ENCODE assay signal across 40 cellular contexts in genomic region chr4:77217526-77217925, GRCh38.
"Had no signal": no experiment of that assay in that cellular context is flagged by ENCODE, and none has a peak within 500 bp of the region (broad histone marks: within the 10 kb centered on the region; RNA-seq: fewer than 3 reads in every experiment).

No MANE protein-coding gene starts in this region.

- H3K27me3 ChIP-seq: adrenal gland, ascending aorta, body of pancreas, breast epithelium had no signal

- H3K9me3 ChIP-seq: adrenal gland, ascending aorta, body of pancreas, breast epithelium had no signal

- H3K9me3 Mint-ChIP-seq: activated naive CD4-positive, alpha-beta T cell treated with anti-CD3 and anti-CD28 coated beads for 36 hours; activated naive CD4-positive, alpha-beta T cell treated with anti-CD3 and anti-CD28 coated beads, Interleukin-2, amount 10 ng/mL, durations not matched to agents 7 days and 5 days; activated naive CD4-positive, alpha-beta T cell treated with anti-CD3 and anti-CD28 coated beads, Interleukin-2, amount 50 U/mL, for 24 hours; activated naive CD4-positive, alpha-beta T cell treated with anti-CD3 and anti-CD28 coated beads, Interleukin-2, amount 50 U/mL, for 72 hours; activated naive CD8-positive, alpha-beta T cell treated with anti-CD3 and anti-CD28 coated beads for 36 hours; activated naive CD8-positive, alpha-beta T cell treated with anti-CD3 and anti-CD28 coated beads, Interleukin-2, amount 10 ng/mL, durations not matched to agents 7 days and 5 days; activated naive CD8-positive, alpha-beta T cell treated with anti-CD3 and anti-CD28 coated beads, Interleukin-2, amount 50 U/mL, for 24 hours; activated T-cell treated with anti-CD3 and anti-CD28 coated beads, Interleukin-2, amount 50 U/mL, for 24 hours; activated T-cell treated with anti-CD3 and anti-CD28 coated beads, Interleukin-2, amount 50 U/mL, for 4 hours; activated T-cell treated with anti-CD3 and anti-CD28 coated beads, Interleukin-2, amount 50 U/mL, for 72 hours; activated T-helper 1 cell treated with anti-CD3 and anti-CD28 coated beads, Interleukin-12 subunit alpha, Interleukin-12 subunit beta, Interleukin-2, Interleukin-4 antibody, amounts not matched to agents 30 ng/mL and 10 ng/mL and 1 ng/mL, durations not matched to agents 14 hours and 24 hours and 36 hours; activated T-helper 17 cell treated with anti-CD3 and anti-CD28 coated beads, Interleukin-2, amount 50 U/mL, for 72 hours; activated T-helper 2 cell treated with anti-CD3 and anti-CD28 coated beads, Interferon-gamma antibody, Interleukin-2, Interleukin-4, amounts not matched to agents 10 μg/mL and 5 μg/mL and 100 μg/mL, durations not matched to agents 14 hours and 24 hours and 36 hours; brain; central memory CD8-positive, alpha-beta T cell had no signal

- H3K4me1 Mint-ChIP-seq: activated naive CD4-positive, alpha-beta T cell treated with anti-CD3 and anti-CD28 coated beads, Interleukin-2, amount 10 ng/mL, durations not matched to agents 7 days and 5 days; activated naive CD4-positive, alpha-beta T cell treated with anti-CD3 and anti-CD28 coated beads, Interleukin-2, amount 50 U/mL, for 24 hours; activated naive CD8-positive, alpha-beta T cell treated with anti-CD3 and anti-CD28 coated beads for 36 hours; activated naive CD8-positive, alpha-beta T cell treated with anti-CD3 and anti-CD28 coated beads, Interleukin-2, amount 10 ng/mL, durations not matched to agents 7 days and 5 days; activated naive CD8-positive, alpha-beta T cell treated with anti-CD3 and anti-CD28 coated beads, Interleukin-2, amount 50 U/mL, for 24 hours; activated T-helper 17 cell treated with anti-CD3 and anti-CD28 coated beads, Interleukin-2, amount 50 U/mL, for 72 hours; brain; central memory CD8-positive, alpha-beta T cell had no signal

- H3K4me3 ChIP-seq: adrenal gland, ascending aorta, body of pancreas, breast epithelium, cardiac muscle cell had no signal

- H3K27ac Mint-ChIP-seq: activated naive CD4-positive, alpha-beta T cell treated with anti-CD3 and anti-CD28 coated beads for 36 hours; activated naive CD4-positive, alpha-beta T cell treated with anti-CD3 and anti-CD28 coated beads, Interleukin-2, amount 10 ng/mL, durations not matched to agents 7 days and 5 days; activated naive CD4-positive, alpha-beta T cell treated with anti-CD3 and anti-CD28 coated beads, Interleukin-2, amount 50 U/mL, for 24 hours; activated naive CD4-positive, alpha-beta T cell treated with anti-CD3 and anti-CD28 coated beads, Interleukin-2, amount 50 U/mL, for 72 hours; activated naive CD8-positive, alpha-beta T cell; activated naive CD8-positive, alpha-beta T cell treated with anti-CD3 and anti-CD28 coated beads for 36 hours; activated naive CD8-positive, alpha-beta T cell treated with anti-CD3 and anti-CD28 coated beads, Interleukin-2, amount 10 ng/mL, durations not matched to agents 7 days and 5 days; activated naive CD8-positive, alpha-beta T cell treated with anti-CD3 and anti-CD28 coated beads, Interleukin-2, amount 50 U/mL, for 24 hours; activated T-cell treated with anti-CD3 and anti-CD28 coated beads, Interleukin-2, amount 50 U/mL, for 24 hours; activated T-cell treated with anti-CD3 and anti-CD28 coated beads, Interleukin-2, amount 50 U/mL, for 72 hours; activated T-helper 1 cell treated with anti-CD3 and anti-CD28 coated beads, Interleukin-12 subunit alpha, Interleukin-12 subunit beta, Interleukin-2, Interleukin-4 antibody, amounts not matched to agents 30 ng/mL and 10 ng/mL and 1 ng/mL, durations not matched to agents 14 hours and 24 hours and 36 hours; activated T-helper 17 cell treated with anti-CD3 and anti-CD28 coated beads, Interleukin-2, amount 50 U/mL, for 72 hours; activated T-helper 2 cell treated with anti-CD3 and anti-CD28 coated beads, Interferon-gamma antibody, Interleukin-2, Interleukin-4, amounts not matched to agents 10 μg/mL and 5 μg/mL and 100 μg/mL, durations not matched to agents 14 hours and 24 hours and 36 hours; brain had no signal

- H3K4me1 ChIP-seq: adrenal gland, body of pancreas, breast epithelium had no signal

- H3K36me3 Mint-ChIP-seq: activated naive CD4-positive, alpha-beta T cell treated with anti-CD3 and anti-CD28 coated beads, Interleukin-2, amount 10 ng/mL, durations not matched to agents 7 days and 5 days; activated naive CD4-positive, alpha-beta T cell treated with anti-CD3 and anti-CD28 coated beads, Interleukin-2, amount 50 U/mL, for 24 hours; activated naive CD4-positive, alpha-beta T cell treated with anti-CD3 and anti-CD28 coated beads, Interleukin-2, amount 50 U/mL, for 72 hours; activated naive CD8-positive, alpha-beta T cell; activated naive CD8-positive, alpha-beta T cell treated with anti-CD3 and anti-CD28 coated beads for 36 hours; activated naive CD8-positive, alpha-beta T cell treated with anti-CD3 and anti-CD28 coated beads, Interleukin-2, amount 10 ng/mL, durations not matched to agents 7 days and 5 days; brain had no signal

- DNase-seq: activated effector memory CD4-positive, alpha-beta T cell treated with anti-CD3 and anti-CD28 coated beads, Interleukin-2, amount 50 U/mL, for 16 hours; activated effector memory CD4-positive, alpha-beta T cell treated with Interleukin-2 at 50 U/mL for 16 hours; activated gamma-delta T cell; activated gamma-delta T cell treated with Interleukin-2 at 50 U/mL for 16 hours; activated naive CD4-positive, alpha-beta T cell; activated naive CD4-positive, alpha-beta T cell treated with anti-CD3 and anti-CD28 coated beads for 36 hours; activated naive CD4-positive, alpha-beta T cell treated with anti-CD3 and anti-CD28 coated beads, Interleukin-2, amount 10 ng/mL, durations not matched to agents 7 days and 5 days; activated naive CD4-positive, alpha-beta T cell treated with anti-CD3 and anti-CD28 coated beads, Interleukin-2, amount 50 U/mL, for 16 hours; activated naive CD4-positive, alpha-beta T cell treated with Interleukin-2 at 50 U/mL for 16 hours; activated naive CD8-positive, alpha-beta T cell treated with anti-CD3 and anti-CD28 coated beads for 36 hours; activated naive CD8-positive, alpha-beta T cell treated with anti-CD3 and anti-CD28 coated beads, Interleukin-2, amount 10 ng/mL, durations not matched to agents 7 days and 5 days; activated naive CD8-positive, alpha-beta T cell treated with anti-CD3 and anti-CD28 coated beads, Interleukin-2, amount 50 U/mL, for 24 hours; activated T-cell treated with anti-CD3 and anti-CD28 coated beads for 4 hours; activated T-cell treated with anti-CD3 and anti-CD28 coated beads, Interleukin-2, amount 50 U/mL, for 1 hour; activated T-cell treated with anti-CD3 and anti-CD28 coated beads, Interleukin-2, amount 50 U/mL, for 24 hours; activated T-cell treated with anti-CD3 and anti-CD28 coated beads, Interleukin-2, amount 50 U/mL, for 4 hours; activated T-cell treated with anti-CD3 and anti-CD28 coated beads, Interleukin-2, amount 50 U/mL, for 48 hours; activated T-cell treated with anti-CD3 and anti-CD28 coated beads, Interleukin-2, amount 50 U/mL, for 72 hours; adrenal gland; amniotic stem cell; amygdala; anterior cingulate cortex; aorta; body of pancreas; brain microvascular endothelial cell; caudate nucleus; central memory CD4-positive, alpha-beta T cell; cerebellar nuclear complex had no signal

- H3K36me3 ChIP-seq: adrenal gland, ascending aorta, brain microvascular endothelial cell, breast epithelium, cardiac muscle cell had no signal

- H3K4me3 Mint-ChIP-seq: activated naive CD4-positive, alpha-beta T cell treated with anti-CD3 and anti-CD28 coated beads for 36 hours; activated naive CD4-positive, alpha-beta T cell treated with anti-CD3 and anti-CD28 coated beads, Interleukin-2, amount 10 ng/mL, durations not matched to agents 7 days and 5 days; activated naive CD4-positive, alpha-beta T cell treated with anti-CD3 and anti-CD28 coated beads, Interleukin-2, amount 50 U/mL, for 24 hours; activated naive CD8-positive, alpha-beta T cell; activated naive CD8-positive, alpha-beta T cell treated with anti-CD3 and anti-CD28 coated beads for 36 hours; activated naive CD8-positive, alpha-beta T cell treated with anti-CD3 and anti-CD28 coated beads, Interleukin-2, amount 10 ng/mL, durations not matched to agents 7 days and 5 days; activated naive CD8-positive, alpha-beta T cell treated with anti-CD3 and anti-CD28 coated beads, Interleukin-2, amount 50 U/mL, for 24 hours; activated T-cell treated with anti-CD3 and anti-CD28 coated beads, Interleukin-2, amount 50 U/mL, for 24 hours; activated T-cell treated with anti-CD3 and anti-CD28 coated beads, Interleukin-2, amount 50 U/mL, for 4 hours; activated T-cell treated with anti-CD3 and anti-CD28 coated beads, Interleukin-2, amount 50 U/mL, for 72 hours; activated T-helper 1 cell treated with anti-CD3 and anti-CD28 coated beads, Interleukin-12 subunit alpha, Interleukin-12 subunit beta, Interleukin-2, Interleukin-4 antibody, amounts not matched to agents 30 ng/mL and 10 ng/mL and 1 ng/mL, durations not matched to agents 14 hours and 24 hours and 36 hours; activated T-helper 17 cell treated with anti-CD3 and anti-CD28 coated beads, Interleukin-2, amount 50 U/mL, for 72 hours; brain; central memory CD8-positive, alpha-beta T cell had no signal

- H3K27ac ChIP-seq: adrenal gland, ascending aorta, body of pancreas, brain microvascular endothelial cell, breast epithelium, cardiac muscle cell had no signal

- H3K27me3 Mint-ChIP-seq: activated naive CD4-positive, alpha-beta T cell treated with anti-CD3 and anti-CD28 coated beads, Interleukin-2, amount 50 U/mL, for 24 hours; activated naive CD8-positive, alpha-beta T cell; activated naive CD8-positive, alpha-beta T cell treated with anti-CD3 and anti-CD28 coated beads for 36 hours; activated naive CD8-positive, alpha-beta T cell treated with anti-CD3 and anti-CD28 coated beads, Interleukin-2, amount 50 U/mL, for 24 hours had no signal

- ATAC-seq: activated naive CD4-positive, alpha-beta T cell treated with anti-CD3 and anti-CD28 coated beads, Interleukin-2, amount 50 U/mL, for 72 hours; activated naive CD8-positive, alpha-beta T cell treated with anti-CD3 and anti-CD28 coated beads, Interleukin-2, amount 50 U/mL, for 24 hours; activated T-cell treated with anti-CD3 and anti-CD28 coated beads, Interleukin-2, amount 50 U/mL, for 4 hours; activated T-cell treated with anti-CD3 and anti-CD28 coated beads, Interleukin-2, amount 50 U/mL, for 72 hours; activated T-helper 17 cell treated with anti-CD3 and anti-CD28 coated beads, Interleukin-2, amount 50 U/mL, for 72 hours; body of pancreas had no signal

- FAIRE-seq: astrocyte had no signal
